In genomic region chr10:69318997-69319727, GRCh38 we compare ENCODE assay signal across 8 cellular contexts.
DNase-seq lines count a peak whose midpoint lies in the region; ATAC-seq lines count a peak whose summit lies in the region.

No MANE protein-coding gene starts in this region.

- peak overlapping the region; percentile 64 to 99 (median 92) for H3K4me3 ChIP-seq in skin epidermis

- DNase-seq in NK-92 treated with Interleukin-12 subunit alpha and Interleukin-12 subunit beta, amount 100 ng/mL, for 24 hours (lab: John Stamatoyannopoulos, UW): peak; percentile 36
- DNase-seq in NK-92 (lab: John Stamatoyannopoulos, UW; ENCODE audit: unreplicated experiment) (no peak), T-helper 2 cell (peak; percentile 46 to 71 (median 64)), hepatic stellate cell (ENCODE audit: low spot score) (peak; percentile 74), globus pallidus (ENCODE audit: low spot score) (no peak)

- H3K27ac ChIP-seq in angular gyrus (ENCODE audit: low read depth, low read length): peak overlapping the region; percentile 79
- peak overlapping the region; percentile 76 to 99 (median 95) for H3K27ac ChIP-seq in skin epidermis

- peak; percentile 16 for ATAC-seq in HG03097 (IDR thresholded peaks at IDR 0.05; ENCODE audit: low FRiP score, unreplicated experiment)

Comparison
In these comparisons a context has a peak if more than half of its experiments do, and no peak if none do; other contexts are left out.
1. DNase-seq: peak in NK-92 treated with Interleukin-12 subunit alpha and Interleukin-12 subunit beta, amount 100 ng/mL, for 24 hours (single experiment), T-helper 2 cell (5 of 5) and hepatic stellate cell (single experiment); none in NK-92 (single experiment) and globus pallidus (single experiment).